8 cellular contexts compared by ENCODE assay signal in the genomic region with DNA sequence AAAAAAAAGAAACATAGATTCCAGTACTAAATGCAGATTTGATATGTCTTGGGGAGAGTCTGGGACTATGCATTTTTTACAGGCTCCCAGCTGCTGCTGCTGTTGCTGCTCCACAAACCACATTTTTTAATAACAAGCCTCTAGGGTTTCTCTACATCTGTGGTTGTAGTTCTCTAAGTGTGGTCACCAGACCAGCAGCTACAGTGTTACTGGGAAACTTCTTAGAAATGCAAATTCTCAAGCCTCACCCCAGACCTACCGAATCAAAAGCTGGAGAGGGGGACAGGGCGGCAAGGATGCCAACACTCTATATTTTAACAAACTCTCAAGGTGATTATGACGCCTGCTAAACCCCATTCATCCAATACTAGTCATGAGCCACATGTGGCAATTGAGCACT.
A peak's percentile ranks its signal among the peaks of the same experiment; 100 is the strongest.
DNase-seq lines count a peak whose midpoint lies in the region; ATAC-seq and TF ChIP-seq lines count a peak whose summit lies in the region.

No MANE protein-coding gene starts in this region.

- H2AK5ac ChIP-seq in trophoblast cell (ENCODE audit: low read length): no peak overlapping the region

- no peak overlapping the region for H3K4ac ChIP-seq in trophoblast cell (ENCODE audit: low read depth, low read length)

- H2BK5ac ChIP-seq in trophoblast cell (ENCODE audit: low read depth, low read length, poor library complexity): no peak overlapping the region

- no peak overlapping the region for H3K9ac ChIP-seq in trophoblast cell (ENCODE audit: low read length)

- TF ChIP-seq CTCF in BE2C (IDR thresholded peaks at IDR 0.05; ENCODE audit: low read depth, low read length): no peak

- H3K27me3 ChIP-seq in BE2C (no peaks in the 10 kb centered on the region), trophoblast cell (ENCODE audit: insufficient read depth, low read length) (no peaks in the 10 kb centered on the region)

- H3K79me2 ChIP-seq in trophoblast cell (ENCODE audit: control insufficient read depth, insufficient read depth, low read length, poor library complexity): no peaks in the 10 kb centered on the region

- no peak overlapping the region for H4K91ac ChIP-seq in trophoblast cell (ENCODE audit: low read depth, low read length)

- no CpG with 5 or more reads among the region's 3 CpGs for WGBS in trophoblast cell (ENCODE audit: extremely low coverage, insufficient coverage, insufficient read length)

- DNase-seq in MV-4-11 (lab: John Stamatoyannopoulos, UW): peak; percentile 96
- DNase-seq in glomerular visceral epithelial cell (ENCODE audit: extremely low spot score): peak; percentile 59
- no peak for DNase-seq in BE2C
- no peak for DNase-seq in LoVo (ENCODE audit: low spot score)
- no peak for DNase-seq in trophoblast cell
- no peak for DNase-seq in NCI-H774 (lab: John Stamatoyannopoulos, UW)

- no peak overlapping the region for H3K14ac ChIP-seq in trophoblast cell (ENCODE audit: low read length)

- H2BK12ac ChIP-seq in trophoblast cell (ENCODE audit: low read length): no peak overlapping the region

- no peaks in the 10 kb centered on the region for H3K4me1 ChIP-seq in BE2C
- peaks cover 8 to 10% of the 10 kb centered on the region in 2 experiments for H3K4me1 ChIP-seq in trophoblast cell (ENCODE audit: control insufficient read depth in 1 of 2, insufficient read depth in 2 of 2, low read length in 2 of 2)

- H4K8ac ChIP-seq in trophoblast cell (ENCODE audit: low read depth, low read length): no peak overlapping the region

- ATAC-seq in GM18861 (IDR thresholded peaks at IDR 0.05; ENCODE audit: unreplicated experiment): peak; percentile 81
- peak; percentile 85 for ATAC-seq in HG02642 (IDR thresholded peaks at IDR 0.05; ENCODE audit: poor library complexity, unreplicated experiment)

- H3K9me3 ChIP-seq in BE2C (no peaks in the 10 kb centered on the region), trophoblast cell (ENCODE audit: insufficient read depth, low read depth, low read length) (no peaks in the 10 kb centered on the region)

- no peak overlapping the region for H3K4me3 ChIP-seq in BE2C (ENCODE audit: low read depth, low read length)
- H3K4me3 ChIP-seq in trophoblast cell (ENCODE audit: low read depth, low read length): no peak overlapping the region

- H3K36me3 ChIP-seq in BE2C (no peaks in the 10 kb centered on the region), trophoblast cell (ENCODE audit: control insufficient read depth in 1 of 2, insufficient read depth in 2 of 2, low read length in 2 of 2) (no peaks in the 10 kb centered on the region)

- H2AFZ ChIP-seq in trophoblast cell (ENCODE audit: insufficient read depth, low read length, poor library complexity): no peak overlapping the region

- H3K23ac ChIP-seq in trophoblast cell (ENCODE audit: low read length): no peak overlapping the region

- no peak overlapping the region for H3K27ac ChIP-seq in trophoblast cell (ENCODE audit: low read depth, low read length)

- no peak overlapping the region for H2BK120ac ChIP-seq in trophoblast cell (ENCODE audit: insufficient read depth, low read length, poor library complexity)

- H3K79me1 ChIP-seq in trophoblast cell (ENCODE audit: low read length): no peaks in the 10 kb centered on the region

- no peak overlapping the region for H4K12ac ChIP-seq in trophoblast cell (ENCODE audit: low read depth, low read length)

- no peak overlapping the region for H3K4me2 ChIP-seq in trophoblast cell (ENCODE audit: low read length)

- no peak overlapping the region for H3K18ac ChIP-seq in trophoblast cell (ENCODE audit: low read length)

Comparison
In these comparisons a context has a peak if more than half of its experiments do, and no peak if none do; other contexts are left out.
1. DNase-seq: peak in MV-4-11 (single experiment) and glomerular visceral epithelial cell (single experiment); none in BE2C (single experiment), LoVo (single experiment), trophoblast cell (0 of 2) and NCI-H774 (single experiment).